In genomic region chr13:110641055-110642015, GRCh38 we compare ENCODE assay signal across 1 cellular context.
TF ChIP-seq lines count a peak whose summit lies in the region.

No MANE protein-coding gene starts in this region.

TF ChIP-seq in GM23338, 12 proteins besides CTCF, POLR2A, EP300 and RAD21 (continued from another document):
- TF ChIP-seq ZNF462 (CRISPR knock-in tag; IDR thresholded peaks at IDR 0.05) (no peak), REST (IDR thresholded peaks at IDR 0.05; ENCODE audit: unreplicated experiment) (no peak), EZH2phosphoT487 (IDR thresholded peaks at IDR 0.05; ENCODE audit: unreplicated experiment) (no peak), STAT1 (IDR thresholded peaks at IDR 0.05; ENCODE audit: unreplicated experiment) (no peak), NANOG (IDR thresholded peaks at IDR 0.05; ENCODE audit: borderline replicate concordance) (no peak), EZH2 (IDR thresholded peaks at IDR 0.05; ENCODE audit: low read depth, unreplicated experiment) (no peak), ZNF331 (CRISPR knock-in tag; IDR thresholded peaks at IDR 0.05; ENCODE audit: low read depth) (no peak), POLR2AphosphoS5 (IDR thresholded peaks at IDR 0.05; ENCODE audit: low read depth) (no peak), ETS1 (IDR thresholded peaks at IDR 0.05) (no peak), JUNB (IDR thresholded peaks at IDR 0.05; ENCODE audit: unreplicated experiment) (no peak), ZNF114 (CRISPR knock-in tag; IDR thresholded peaks at IDR 0.05) (no peak)
